ENCODE assay signal across 20 cellular contexts in the genomic region with DNA sequence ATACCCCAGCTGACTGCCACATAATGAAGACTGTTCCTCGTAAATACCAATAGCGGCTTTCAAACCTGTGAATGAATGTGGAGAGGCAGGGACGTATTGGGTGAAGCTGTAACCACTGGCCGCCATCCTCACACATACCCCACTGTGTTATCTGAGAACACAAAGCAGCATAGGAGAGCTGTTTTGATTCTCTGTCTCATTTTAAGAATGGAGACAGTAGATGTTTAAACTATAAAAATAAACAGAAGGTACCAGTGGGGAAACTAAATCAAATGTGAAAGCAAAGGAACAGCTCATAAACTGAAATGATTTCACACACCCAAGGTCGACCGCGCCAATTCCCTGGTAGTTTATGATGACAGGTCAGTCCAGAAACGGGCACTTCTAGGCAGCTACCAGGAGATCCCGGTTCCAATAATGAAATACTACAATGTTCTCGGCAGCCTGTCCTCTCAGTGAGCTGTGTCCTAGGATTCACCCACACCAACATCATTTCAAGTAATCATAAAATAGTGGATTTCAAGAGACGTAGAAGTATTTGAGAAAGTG.
"Had no signal": no experiment of that assay in that cellular context is flagged by ENCODE, and none has a peak within 500 bp of the region (broad histone marks: within the 10 kb centered on the region; RNA-seq: fewer than 3 reads in every experiment).

No MANE protein-coding gene starts in this region.

- H3K27me3 ChIP-seq: esophagus muscularis mucosa, hepatocyte, testis, vagina had no signal

- H3K4me1 ChIP-seq: testis had no signal

- H3K36me3 ChIP-seq: esophagus muscularis mucosa, vagina had no signal

- H3K9me3 ChIP-seq: esophagus muscularis mucosa, testis, vagina had no signal

- H3K27ac ChIP-seq: hepatocyte, testis, vagina had no signal

- ATAC-seq: sciatic nerve; stimulated activated naive B cell treated with anti-CD40 and anti-IgM and Interleukin-4, amounts not matched to agents 10 μg/mL and 1 μg/mL and 100 μg/mL, for 72 hours; T-helper 17 cell had no signal

- DNase-seq: activated CD4-positive, alpha-beta memory T cell treated with anti-CD3 and anti-CD28 coated beads, Interleukin-2, amount 10 ng/mL, durations not matched to agents 7 days and 5 days; activated CD4-positive, alpha-beta T cell treated with anti-CD3 and anti-CD28 coated beads for 48 hours; activated CD4-positive, CD25-positive, alpha-beta regulatory T cell; activated gamma-delta T cell treated with Interleukin-2 at 50 U/mL for 16 hours; aorta; caudate nucleus; effector memory CD4-positive, alpha-beta T cell; glutamatergic neuron; immature natural killer cell; kidney glomerular epithelial cell; nucleus accumbens; stimulated activated CD4-positive, alpha-beta T cell treated with anti-CD3 and anti-CD28 coated beads, Interleukin-2, amount 100 ng/mL, for 48 hours; stimulated activated CD8-positive, alpha-beta memory T cell treated with anti-CD3 and anti-CD28 coated beads, Interleukin-4, amount 100 ng/mL, for 48 hours; stimulated activated naive B cell treated with anti-CD40 and anti-IgM and Interleukin-4, amounts not matched to agents 10 μg/mL and 1 μg/mL and 100 μg/mL, for 72 hours; T-helper 17 cell; testis had no signal

- H3K4me3 ChIP-seq: esophagus muscularis mucosa, hepatocyte, testis, vagina had no signal
